ENCODE assay signal across 20 cellular contexts in the genomic region with DNA sequence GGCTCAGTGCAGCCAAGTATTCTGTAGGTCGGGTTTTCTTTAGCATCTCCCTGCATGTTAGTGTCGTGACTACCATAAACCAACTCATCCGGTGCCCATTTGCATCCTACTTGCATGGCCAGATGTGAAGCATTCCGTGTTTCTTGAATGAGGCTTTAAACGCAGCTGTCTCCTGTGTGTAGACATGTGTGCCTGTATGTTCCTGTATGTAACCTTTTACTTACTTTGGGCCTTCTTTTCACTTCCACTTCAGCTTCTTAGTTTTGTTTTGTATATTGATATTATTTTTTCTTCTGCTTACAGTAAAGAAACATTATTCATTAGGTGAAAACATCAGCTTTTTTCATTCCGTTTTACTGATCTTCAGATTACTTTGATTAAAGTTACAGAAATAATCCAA.
"Had no signal": no experiment of that assay in that cellular context is flagged by ENCODE, and none has a peak within 500 bp of the region (broad histone marks: within the 10 kb centered on the region; RNA-seq: fewer than 3 reads in every experiment).

No MANE protein-coding gene starts in this region.

- H3K4me3 Mint-ChIP-seq: mesothelial cell of epicardium; naive B cell; natural killer cell treated with Interleukin-12 subunit alpha and Interleukin-12 subunit beta and Interleukin-15 and Interleukin-18, amount 100 ng/mL, for 72 hours; stimulated activated naive B cell treated with anti-CD40 and anti-IgM and Interleukin-4, amounts not matched to agents 10 μg/mL and 1 μg/mL and 100 μg/mL, for 72 hours; stimulated activated naive CD8-positive, alpha-beta T cell treated with anti-CD3 and anti-CD28 coated beads, Interleukin-15, Interleukin-2, amounts not matched to agents 100 ng/mL and 50 ng/mL, for 24 hours had no signal

- H3K27me3 Mint-ChIP-seq: naive B cell; natural killer cell treated with Interleukin-12 subunit alpha and Interleukin-12 subunit beta and Interleukin-15 and Interleukin-18, amount 100 ng/mL, for 72 hours; stimulated activated naive B cell treated with anti-CD40 and anti-IgM and Interleukin-4, amounts not matched to agents 10 μg/mL and 1 μg/mL and 100 μg/mL, for 72 hours; stimulated activated naive CD8-positive, alpha-beta T cell treated with anti-CD3 and anti-CD28 coated beads, Interleukin-15, Interleukin-2, amounts not matched to agents 100 ng/mL and 50 ng/mL, for 24 hours had no signal

- ATAC-seq: foreskin keratinocyte; gastroesophageal sphincter; heart left ventricle; mucosa of descending colon; natural killer cell treated with Interleukin-12 subunit alpha and Interleukin-12 subunit beta and Interleukin-15 and Interleukin-18, amount 100 ng/mL, for 72 hours; upper lobe of right lung had no signal

- DNase-seq: dermis blood vessel endothelial cell; effector memory CD4-positive, alpha-beta T cell; foreskin keratinocyte; heart left ventricle; kidney; mesenchymal stem cell; mucosa of descending colon; naive B cell; nucleus accumbens; sigmoid colon; stimulated activated CD4-positive, alpha-beta T cell treated with anti-CD3 and anti-CD28 coated beads, Interleukin-2, amount 100 ng/mL, for 24 hours; stimulated activated CD4-positive, alpha-beta T cell treated with anti-CD3 and anti-CD28 coated beads, Interleukin-4, amount 100 ng/mL, for 24 hours; stimulated activated naive B cell treated with anti-CD40 and anti-IgM and Interleukin-4, amounts not matched to agents 10 μg/mL and 1 μg/mL and 100 μg/mL, for 72 hours; transverse colon; upper lobe of right lung; uterus had no signal

- H3K27ac Mint-ChIP-seq: natural killer cell treated with Interleukin-12 subunit alpha and Interleukin-12 subunit beta and Interleukin-15 and Interleukin-18, amount 100 ng/mL, for 72 hours; stimulated activated naive B cell treated with anti-CD40 and anti-IgM and Interleukin-4, amounts not matched to agents 10 μg/mL and 1 μg/mL and 100 μg/mL, for 72 hours; stimulated activated naive CD8-positive, alpha-beta T cell treated with anti-CD3 and anti-CD28 coated beads, Interleukin-15, Interleukin-2, amounts not matched to agents 100 ng/mL and 50 ng/mL, for 24 hours had no signal

- H3K9me3 Mint-ChIP-seq: natural killer cell treated with Interleukin-12 subunit alpha and Interleukin-12 subunit beta and Interleukin-15 and Interleukin-18, amount 100 ng/mL, for 72 hours; stimulated activated naive CD8-positive, alpha-beta T cell treated with anti-CD3 and anti-CD28 coated beads, Interleukin-15, Interleukin-2, amounts not matched to agents 100 ng/mL and 50 ng/mL, for 24 hours had no signal
